28 cellular contexts compared by ENCODE assay signal in the genomic region with DNA sequence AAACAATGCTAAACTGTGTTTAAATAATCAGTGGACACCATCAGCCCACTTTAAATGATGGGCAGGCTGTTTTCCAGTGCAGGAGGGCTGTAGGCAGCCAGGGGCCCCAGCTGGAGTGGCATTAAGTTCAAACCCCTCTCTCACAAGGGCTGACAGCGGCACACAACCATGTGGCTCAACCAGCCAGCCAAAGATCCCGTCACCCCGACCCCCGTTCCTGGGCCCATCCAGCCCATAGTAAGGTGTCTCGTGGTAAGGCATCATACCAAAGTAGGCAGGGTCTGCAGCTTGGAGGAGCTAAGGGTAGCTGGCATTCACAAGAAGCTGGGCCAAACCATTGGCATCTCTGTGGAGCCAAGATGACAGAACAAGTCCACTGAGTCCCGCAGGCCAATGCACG. TPM values are rescaled to one million over a fixed set of nuclear protein-coding genes. Genes with fewer than 3 reads are reported as not detected.
"Had no signal": no experiment of that assay in that cellular context is flagged by ENCODE, and none has a peak within 500 bp of the region (broad histone marks: within the 10 kb centered on the region; RNA-seq: fewer than 3 reads in every experiment).

No MANE protein-coding gene starts in this region.

- H3K9me3 ChIP-seq: gastrocnemius medialis, heart left ventricle had no signal

- H3K4me3 ChIP-seq: coronary artery, dorsolateral prefrontal cortex, gastrocnemius medialis, heart left ventricle had no signal

- H3K27ac ChIP-seq: brain microvascular endothelial cell, coronary artery, dorsolateral prefrontal cortex, foreskin keratinocyte, gastrocnemius medialis, heart left ventricle had no signal

- DNase-seq: activated CD4-positive, alpha-beta memory T cell treated with anti-CD3 and anti-CD28 coated beads for 36 hours; activated CD4-positive, alpha-beta T cell treated with anti-CD3 and anti-CD28 coated beads for 36 hours; activated CD4-positive, CD25-positive, alpha-beta regulatory T cell; activated CD4-positive, CD25-positive, alpha-beta regulatory T cell treated with anti-CD3 and anti-CD28 coated beads, Interleukin-2, amount 50 U/mL, for 72 hours; activated CD8-positive, alpha-beta T cell treated with anti-CD3 and anti-CD28 coated beads, Interleukin-2, amount 10 ng/mL, durations not matched to agents 7 days and 5 days; activated effector memory CD4-positive, alpha-beta T cell treated with Interleukin-2 at 50 U/mL for 16 hours; activated gamma-delta T cell treated with Interleukin-2 at 50 U/mL for 16 hours; activated naive CD4-positive, alpha-beta T cell treated with anti-CD3 and anti-CD28 coated beads, Interleukin-2, amount 50 U/mL, for 16 hours; activated naive CD4-positive, alpha-beta T cell treated with Interleukin-2 at 50 U/mL for 16 hours; activated T-cell treated with anti-CD3 and anti-CD28 coated beads, Interleukin-2, amount 50 U/mL, for 4 hours; amniotic stem cell; anterior cingulate cortex; brain microvascular endothelial cell; dorsolateral prefrontal cortex; effector memory CD4-positive, alpha-beta T cell; endodermal cell; foreskin keratinocyte; gastrocnemius medialis; glutamatergic neuron; heart left ventricle; hypothalamus had no signal

- H3K4me1 ChIP-seq: foreskin keratinocyte, gastrocnemius medialis, heart left ventricle had no signal

- H3K36me3 ChIP-seq: brain microvascular endothelial cell, gastrocnemius medialis, heart left ventricle had no signal

- ATAC-seq: activated CD4-positive, alpha-beta T cell treated with anti-CD3 and anti-CD28 coated beads for 36 hours; activated CD8-positive, alpha-beta T cell treated with anti-CD3 and anti-CD28 coated beads, Interleukin-2, amount 10 ng/mL, durations not matched to agents 7 days and 5 days; activated T-cell treated with anti-CD3 and anti-CD28 coated beads, Interleukin-2, amount 50 U/mL, for 4 hours; activated T-helper 17 cell treated with anti-CD3 and anti-CD28 coated beads, Interleukin-2, amount 50 U/mL, for 72 hours; esophagus mucosa; foreskin keratinocyte; gastrocnemius medialis; heart left ventricle had no signal

RNA-seq across cellular contexts. Expression of a gene that starts 24.9 kb away (rescaled TPM):
- total RNA-seq: activated CD4-positive, alpha-beta memory T cell treated with anti-CD3 and anti-CD28 coated beads for 36 hours; activated CD8-positive, alpha-beta memory T cell treated with anti-CD3 and anti-CD28 coated beads for 36 hours; activated CD8-positive, alpha-beta T cell treated with anti-CD3 and anti-CD28 coated beads, Interleukin-2, amount 10 ng/mL, durations not matched to agents 7 days and 5 days; astrocyte; bronchial epithelial cell; endodermal cell; epithelial cell of proximal tubule had no signal
